18 cellular contexts compared by ENCODE assay signal in the genomic region with DNA sequence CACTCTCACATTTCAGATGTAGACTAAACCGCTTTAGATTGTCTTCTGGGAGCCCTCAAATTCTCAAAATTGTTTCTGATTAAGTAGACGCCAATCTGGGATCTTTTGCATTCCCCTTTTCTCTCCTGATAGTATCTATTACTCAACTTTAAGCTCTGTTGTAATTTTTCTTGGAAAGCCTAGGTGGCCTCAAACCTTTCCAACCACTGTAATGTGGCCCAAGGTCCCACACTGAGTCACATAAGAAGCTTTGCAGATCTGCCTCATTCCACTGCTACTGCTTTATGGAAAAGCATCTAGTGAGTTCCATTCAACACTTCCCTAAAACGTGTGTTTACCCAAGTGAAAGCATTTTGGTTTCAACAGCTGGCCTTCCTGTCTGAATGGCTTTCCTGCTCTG.
DNase-seq lines count a peak whose midpoint lies in the region; ATAC-seq and TF ChIP-seq lines count a peak whose summit lies in the region.
"Had no signal": no experiment of that assay in that cellular context is flagged by ENCODE, and none has a peak within 500 bp of the region (broad histone marks: within the 10 kb centered on the region; RNA-seq: fewer than 3 reads in every experiment).

No MANE protein-coding gene starts in this region.

- no peak overlapping the region for H3K27ac Mint-ChIP-seq in natural killer cell treated with Interleukin-12 subunit alpha and Interleukin-12 subunit beta and Interleukin-15 and Interleukin-18, amount 100 ng/mL, for 72 hours
- H3K27ac Mint-ChIP-seq: activated naive CD4-positive, alpha-beta T cell treated with anti-CD3 and anti-CD28 coated beads, Interleukin-2, amount 50 U/mL, for 24 hours had no signal

- TF ChIP-seq EP300 in gastroesophageal sphincter (IDR thresholded peaks at IDR 0.05): no peak

- DNase-seq in GM03348 (ENCODE audit: low spot score): peak; percentile 56
- peak; percentile 63 to 83 (median 80) for DNase-seq in adrenal gland
- peak; percentile 18 to 41 for DNase-seq in gastrocnemius medialis
- DNase-seq in OCI-M2 (lab: John Stamatoyannopoulos, UW; ENCODE audit: unreplicated experiment): no peak
- no peak for DNase-seq in BE2C
- no peak for DNase-seq in natural killer cell treated with Interleukin-12 subunit alpha and Interleukin-12 subunit beta and Interleukin-15 and Interleukin-18, amount 100 ng/mL, for 72 hours (ENCODE audit: low spot score)
- DNase-seq: activated CD4-positive, alpha-beta T cell treated with anti-CD3 and anti-CD28 coated beads for 48 hours; activated T-cell treated with anti-CD3 and anti-CD28 coated beads for 4 hours; DMS 273 treated with DMSO at 0.1 percent for 48 hours; head of caudate nucleus; kidney; NCI-H187; NCI-H524; ovary; stomach had no signal

- peaks cover 4 to 14% of the 10 kb centered on the region in 2 donors for H3K4me1 ChIP-seq in adrenal gland (replicated peaks in 1 of 2)
- no peaks in the 10 kb centered on the region for H3K4me1 ChIP-seq in gastroesophageal sphincter
- no peaks in the 10 kb centered on the region for H3K4me1 ChIP-seq in gastrocnemius medialis
- no peaks in the 10 kb centered on the region for H3K4me1 ChIP-seq in BE2C
- H3K4me1 ChIP-seq: BLaER1, stomach had no signal

- H3K27me3 Mint-ChIP-seq in natural killer cell treated with Interleukin-12 subunit alpha and Interleukin-12 subunit beta and Interleukin-15 and Interleukin-18, amount 100 ng/mL, for 72 hours: no peaks in the 10 kb centered on the region

- H3K36me3 ChIP-seq in adrenal gland (replicated peaks in 1 of 2) (no peaks in the 10 kb centered on the region), gastroesophageal sphincter (no peaks in the 10 kb centered on the region), gastrocnemius medialis (no peaks in the 10 kb centered on the region), BE2C (no peaks in the 10 kb centered on the region)
- H3K36me3 ChIP-seq: BLaER1, ovary, stomach had no signal

- in situ Hi-C loops in gastrocnemius medialis (cut with MboI; ENCODE audit: low sequenced_read_pairs in 4 of 4): loop anchor here in 1 of 4 donors (10.0 to 25.0 kb wide), 3 partner anchors 90 to 912 kb away; a partner anchor contains a TSS

- H3K36me3 Mint-ChIP-seq in natural killer cell treated with Interleukin-12 subunit alpha and Interleukin-12 subunit beta and Interleukin-15 and Interleukin-18, amount 100 ng/mL, for 72 hours: no peaks in the 10 kb centered on the region
- H3K36me3 Mint-ChIP-seq: activated naive CD4-positive, alpha-beta T cell treated with anti-CD3 and anti-CD28 coated beads, Interleukin-2, amount 50 U/mL, for 24 hours had no signal

- H3K9me3 ChIP-seq in adrenal gland (replicated peaks in 1 of 3) (no peaks in the 10 kb centered on the region), gastroesophageal sphincter (no peaks in the 10 kb centered on the region), gastrocnemius medialis (no peaks in the 10 kb centered on the region), BE2C (no peaks in the 10 kb centered on the region)
- H3K9me3 ChIP-seq: BLaER1, ovary, stomach had no signal

- TF ChIP-seq POLR2A in adrenal gland (IDR thresholded peaks at IDR 0.05): no peak
- no peak for TF ChIP-seq POLR2A in gastroesophageal sphincter (IDR thresholded peaks at IDR 0.05)
- TF ChIP-seq POLR2A in gastrocnemius medialis (IDR thresholded peaks at IDR 0.05): no peak

- no peaks in the 10 kb centered on the region for H3K27me3 ChIP-seq in adrenal gland
- no peaks in the 10 kb centered on the region for H3K27me3 ChIP-seq in gastroesophageal sphincter
- no peaks in the 10 kb centered on the region for H3K27me3 ChIP-seq in gastrocnemius medialis
- H3K27me3 ChIP-seq in BE2C: no peaks in the 10 kb centered on the region
- H3K27me3 ChIP-seq: BLaER1, ovary, stomach had no signal

- ATAC-seq in gastroesophageal sphincter (peak; percentile 86), gastrocnemius medialis (peak; percentile 74 to 77)
- no peak for ATAC-seq in natural killer cell treated with Interleukin-12 subunit alpha and Interleukin-12 subunit beta and Interleukin-15 and Interleukin-18, amount 100 ng/mL, for 72 hours

- H3K4me3 ChIP-seq in adrenal gland (no peak overlapping the region), gastroesophageal sphincter (no peak overlapping the region), gastrocnemius medialis (no peak overlapping the region), BE2C (ENCODE audit: low read depth, low read length) (no peak overlapping the region)
- H3K4me3 ChIP-seq: BLaER1, ovary, stomach had no signal

- H3K27ac ChIP-seq in adrenal gland (peak overlapping the region in 3 of 5 donors; percentile 26 to 73 (median 28)), gastroesophageal sphincter (no peak overlapping the region), gastrocnemius medialis (peak overlapping the region in 3 of 4 donors; percentile 22 to 48 (median 39))
- H3K27ac ChIP-seq: BLaER1, ovary, stomach had no signal

- TF ChIP-seq CTCF in adrenal gland (IDR thresholded peaks at IDR 0.05) (peak in 2 of 6 experiments; percentile 3 to 9), gastroesophageal sphincter (IDR thresholded peaks at IDR 0.05) (no peak), gastrocnemius medialis (IDR thresholded peaks at IDR 0.05 in 4 of 5, conservative IDR thresholded peaks at IDR 0.05 in 1 of 5) (no peak), BE2C (IDR thresholded peaks at IDR 0.05; ENCODE audit: low read depth, low read length) (no peak)

- intact Hi-C loops in adrenal gland (cut with DNase I) (no loop called here), gastrocnemius medialis (cut with DNase I; ENCODE audit: low total_unique reads) (no loop called here)

- H3K4me1 Mint-ChIP-seq in natural killer cell treated with Interleukin-12 subunit alpha and Interleukin-12 subunit beta and Interleukin-15 and Interleukin-18, amount 100 ng/mL, for 72 hours (ENCODE audit: low read depth in 2 of 2): no peaks in the 10 kb centered on the region
- H3K4me1 Mint-ChIP-seq: activated naive CD4-positive, alpha-beta T cell treated with anti-CD3 and anti-CD28 coated beads, Interleukin-2, amount 50 U/mL, for 24 hours had no signal

- H3K9me3 Mint-ChIP-seq in natural killer cell treated with Interleukin-12 subunit alpha and Interleukin-12 subunit beta and Interleukin-15 and Interleukin-18, amount 100 ng/mL, for 72 hours: peaks cover 13% of the 10 kb centered on the region

- WGBS in adrenal gland, 4 donors: 35 to 52% (median 40%) methylated on average over 3 of the region's 3 CpGs
- 53 to 64% methylated on average over 3 of the region's 3 CpGs for WGBS in gastroesophageal sphincter (ENCODE audit: low coverage in 1 of 2), 2 donors

- H3K4me3 Mint-ChIP-seq in natural killer cell treated with Interleukin-12 subunit alpha and Interleukin-12 subunit beta and Interleukin-15 and Interleukin-18, amount 100 ng/mL, for 72 hours: no peak overlapping the region
- H3K4me3 Mint-ChIP-seq: activated naive CD4-positive, alpha-beta T cell treated with anti-CD3 and anti-CD28 coated beads, Interleukin-2, amount 50 U/mL, for 24 hours had no signal

Comparison
In these comparisons a context has a peak if more than half of its experiments do, and no peak if none do; other contexts are left out.
1. DNase-seq: peak in GM03348 (single experiment), adrenal gland (7 of 7) and gastrocnemius medialis (2 of 2); none in OCI-M2 (single experiment), BE2C (single experiment) and natural killer cell treated with Interleukin-12 subunit alpha and Interleukin-12 subunit beta and Interleukin-15 and Interleukin-18, amount 100 ng/mL, for 72 hours (single experiment).
2. H3K27ac ChIP-seq: peak in adrenal gland (3 of 5) and gastrocnemius medialis (3 of 4); none in gastroesophageal sphincter (0 of 4).
3. ATAC-seq: peak in gastroesophageal sphincter (single experiment) and gastrocnemius medialis (2 of 2); none in natural killer cell treated with Interleukin-12 subunit alpha and Interleukin-12 subunit beta and Interleukin-15 and Interleukin-18, amount 100 ng/mL, for 72 hours (0 of 2).